Comparison of ENCODE assay signal across 1 cellular context in the genomic region with DNA sequence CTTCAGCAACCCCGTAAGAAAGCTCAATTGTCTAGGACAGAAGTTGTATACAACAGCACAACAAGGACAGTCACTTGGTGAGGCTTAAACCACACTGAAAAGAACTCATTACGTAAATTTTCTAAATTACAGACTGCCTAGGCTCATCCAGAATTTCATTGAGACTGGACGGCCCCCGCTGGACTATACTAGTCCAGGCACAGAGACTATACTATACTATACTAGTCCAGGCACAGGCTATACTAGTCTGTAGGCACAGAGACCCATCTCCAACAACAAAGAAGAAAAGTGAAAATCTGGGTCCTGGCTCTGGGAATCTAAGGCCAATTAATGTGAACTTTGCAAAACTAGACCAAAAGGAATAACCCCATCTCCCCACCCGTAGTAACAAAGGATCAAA.
TF ChIP-seq lines count a peak whose summit lies in the region.

No MANE protein-coding gene starts in this region.

TF ChIP-seq in HCT116, 20 proteins besides CTCF, POLR2A, EP300 and RAD21 (continued from another document):
- TF ChIP-seq, protein P1, sequence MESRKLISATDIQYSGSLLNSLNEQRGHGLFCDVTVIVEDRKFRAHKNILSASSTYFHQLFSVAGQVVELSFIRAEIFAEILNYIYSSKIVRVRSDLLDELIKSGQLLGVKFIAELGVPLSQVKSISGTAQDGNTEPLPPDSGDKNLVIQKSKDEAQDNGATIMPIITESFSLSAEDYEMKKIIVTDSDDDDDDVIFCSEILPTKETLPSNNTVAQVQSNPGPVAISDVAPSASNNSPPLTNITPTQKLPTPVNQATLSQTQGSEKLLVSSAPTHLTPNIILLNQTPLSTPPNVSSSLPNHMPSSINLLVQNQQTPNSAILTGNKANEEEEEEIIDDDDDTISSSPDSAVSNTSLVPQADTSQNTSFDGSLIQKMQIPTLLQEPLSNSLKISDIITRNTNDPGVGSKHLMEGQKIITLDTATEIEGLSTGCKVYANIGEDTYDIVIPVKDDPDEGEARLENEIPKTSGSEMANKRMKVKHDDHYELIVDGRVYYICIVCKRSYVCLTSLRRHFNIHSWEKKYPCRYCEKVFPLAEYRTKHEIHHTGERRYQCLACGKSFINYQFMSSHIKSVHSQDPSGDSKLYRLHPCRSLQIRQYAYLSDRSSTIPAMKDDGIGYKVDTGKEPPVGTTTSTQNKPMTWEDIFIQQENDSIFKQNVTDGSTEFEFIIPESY (IDR thresholded peaks at IDR 0.05; ENCODE audit: extremely low read depth, insufficient replicate concordance, low read length) = no peak
- TF ChIP-seq SP1 (IDR thresholded peaks at IDR 0.05; ENCODE audit: low read depth) (no peak), POLR2AphosphoS5 (IDR thresholded peaks at IDR 0.05; ENCODE audit: low read depth, low read length) (no peak), ZFX (IDR thresholded peaks at IDR 0.05) (no peak), SIN3A (IDR thresholded peaks at IDR 0.05; ENCODE audit: low read depth) (no peak), JUND (IDR thresholded peaks at IDR 0.05) (no peak), ZNF274 (IDR thresholded peaks at IDR 0.05; ENCODE audit: low read depth, low read length) (no peak), EGR1 (IDR thresholded peaks at IDR 0.05; ENCODE audit: low read depth) (no peak)
- TF ChIP-seq, protein P2, sequence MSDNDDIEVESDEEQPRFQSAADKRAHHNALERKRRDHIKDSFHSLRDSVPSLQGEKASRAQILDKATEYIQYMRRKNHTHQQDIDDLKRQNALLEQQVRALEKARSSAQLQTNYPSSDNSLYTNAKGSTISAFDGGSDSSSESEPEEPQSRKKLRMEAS (IDR thresholded peaks at IDR 0.05) = no peak
